In genomic region chr17:1853698-1854097, GRCh38 we compare ENCODE assay signal across 35 cellular contexts.
"Had no signal": no experiment of that assay in that cellular context is flagged by ENCODE, and none has a peak within 500 bp of the region (broad histone marks: within the 10 kb centered on the region; RNA-seq: fewer than 3 reads in every experiment).

No MANE protein-coding gene starts in this region.

- H3K27me3 ChIP-seq: MG63 had no signal

- H3K4me3 ChIP-seq: MG63 had no signal

- DNase-seq: Karpas-422, Kasumi-1, MG63, MM.1S, MV-4-11, NCI-H1048, NCI-H1092, NCI-H1092 treated with DMSO at 0.1 percent for 48 hours, NCI-H1105, NCI-H1105 treated with DMSO at 0.1 percent for 48 hours, NCI-H1417, NCI-H1417 treated with DMSO at 0.1 percent for 48 hours, NCI-H1436, NCI-H1436 treated with DMSO at 0.1 percent for 48 hours, NCI-H146, NCI-H1694, NCI-H1694 treated with DMSO at 0.1 percent for 48 hours, NCI-H187, NCI-H187 treated with DMSO at 0.1 percent for 48 hours, NCI-H1930, NCI-H2029, NCI-H2029 treated with DMSO at 0.1 percent for 48 hours, NCI-H2081, NCI-H2081 treated with DMSO at 0.1 percent for 48 hours, NCI-H2107, NCI-H2171, NCI-H2171 treated with DMSO at 0.1 percent for 48 hours, NCI-H2227 treated with DMSO at 0.1 percent for 48 hours, NCI-H226, NCI-H345, NCI-H446, NCI-H446 treated with DMSO at 0.1 percent for 48 hours, NCI-H510A, NCI-H510A treated with DMSO at 0.1 percent for 48 hours, NCI-H524 had no signal

- H3K9me3 ChIP-seq: MG63 had no signal
